ENCODE assay signal across 21 cellular contexts in the genomic region with DNA sequence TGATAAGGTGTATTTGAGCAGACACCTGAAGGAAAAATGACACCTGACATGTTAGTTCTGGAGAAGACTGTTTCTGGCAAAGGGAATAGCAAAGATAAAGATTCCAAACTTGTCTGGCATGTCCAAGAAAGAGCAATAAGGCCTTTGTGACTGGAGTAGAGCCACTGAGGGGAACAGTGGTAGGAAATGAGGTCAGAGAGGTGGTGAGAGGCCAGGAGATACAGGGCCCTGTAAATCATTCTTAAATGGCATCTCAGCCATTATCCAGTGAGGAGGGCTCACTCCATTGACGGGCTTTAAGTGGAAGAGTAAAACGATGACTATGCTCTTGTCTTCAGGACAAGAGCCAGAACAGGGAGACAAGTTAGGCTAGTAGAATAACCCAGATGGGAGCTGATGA. TPM values are rescaled to one million over a fixed set of nuclear protein-coding genes. Genes with fewer than 3 reads are reported as not detected.
A peak's percentile ranks its signal among the peaks of the same experiment; 100 is the strongest.
DNase-seq lines count a peak whose midpoint lies in the region; ATAC-seq, FAIRE-seq and TF ChIP-seq lines count a peak whose summit lies in the region.
"Had no signal": no experiment of that assay in that cellular context is flagged by ENCODE, and none has a peak within 500 bp of the region (broad histone marks: within the 10 kb centered on the region; RNA-seq: fewer than 3 reads in every experiment).

No MANE protein-coding gene starts in this region.

- no peaks in the 10 kb centered on the region for H3K27me3 ChIP-seq in K562 (ENCODE audit: control insufficient read depth in 2 of 2, insufficient read depth in 2 of 2, low read length in 2 of 2)
- no peaks in the 10 kb centered on the region for H3K27me3 ChIP-seq in neutrophil
- H3K27me3 ChIP-seq in smooth muscle cell (ENCODE audit: low read depth) = no peaks in the 10 kb centered on the region
- H3K27me3 ChIP-seq: BE2C had no signal

- no peak for TF ChIP-seq EP300 in K562 (IDR thresholded peaks at IDR 0.05; ENCODE audit: low read length)

- TF ChIP-seq RAD21 in K562 (CRISPR knock-in tag; conservative IDR thresholded peaks at IDR 0.05 in 1 of 2, IDR thresholded peaks at IDR 0.05 in 1 of 2) = no peak

- in situ Hi-C loops in K562 (cut with MboI) = no loop called here

- H3K79me2 ChIP-seq in K562 (ENCODE audit: control insufficient read depth, insufficient read depth, low read length) = no peaks in the 10 kb centered on the region
- peaks cover 19% of the 10 kb centered on the region for H3K79me2 ChIP-seq in smooth muscle cell (ENCODE audit: low read depth)

- peaks cover 29% of the 10 kb centered on the region for H3K4me1 Mint-ChIP-seq in activated CD4-positive, alpha-beta T cell treated with anti-CD3 and anti-CD28 coated beads for 36 hours

- no peak for FAIRE-seq in K562 (lab: Jason Lieb, UNC)
- FAIRE-seq: A204.1, GM12878, GM19239, H1, HepG2 had no signal

- H2AFZ ChIP-seq in K562 (ENCODE audit: low read depth, low read length) (no peak overlapping the region), smooth muscle cell (ENCODE audit: low read depth) (no peak overlapping the region)

- ATAC-seq in K562 = no peak
- ATAC-seq in activated CD4-positive, alpha-beta T cell treated with anti-CD3 and anti-CD28 coated beads for 36 hours = no peak
- ATAC-seq: GM12878, HepG2 had no signal

- H3K4me1 ChIP-seq in K562 (replicated peaks in 1 of 2; ENCODE audit: control insufficient read depth in 2 of 2, insufficient read depth in 2 of 2, low read length in 2 of 2) = peaks cover 0 to 11% of the 10 kb centered on the region in 2 experiments; a peak in 4 of 5 replicates
- H3K4me1 ChIP-seq in neutrophil (ENCODE audit: control insufficient read depth in 1 of 2, insufficient read depth in 1 of 2, low read depth in 1 of 2, low read length in 1 of 2) = peaks cover 48 to 55% of the 10 kb centered on the region in 2 experiments
- peaks cover 9% of the 10 kb centered on the region for H3K4me1 ChIP-seq in smooth muscle cell (ENCODE audit: low read depth)
- H3K4me1 ChIP-seq: BE2C had no signal

- no peak overlapping the region for H3K4me3 ChIP-seq in K562
- no peak overlapping the region for H3K4me3 ChIP-seq in neutrophil (ENCODE audit: low read depth in 1 of 2, low read length in 1 of 2)
- H3K4me3 ChIP-seq in smooth muscle cell = no peak overlapping the region
- H3K4me3 ChIP-seq: GM12878 had no signal

- H3K27ac ChIP-seq in K562 (ENCODE audit: extremely low read depth, low read depth, low read length) (no peak overlapping the region), neutrophil (peak overlapping the region; percentile 56), smooth muscle cell (ENCODE audit: low read depth) (no peak overlapping the region)

- no peaks in the 10 kb centered on the region for H3F3A ChIP-seq in smooth muscle cell (ENCODE audit: low read depth)

- no peaks in the 10 kb centered on the region for H3K9me3 Mint-ChIP-seq in activated CD4-positive, alpha-beta T cell treated with anti-CD3 and anti-CD28 coated beads for 36 hours (ENCODE audit: low read depth)
- H3K9me3 Mint-ChIP-seq: CD8-positive, alpha-beta memory T cell; H9; IgD-negative memory B cell had no signal

- H3K4me2 ChIP-seq in K562 (ENCODE audit: insufficient read depth, low read length) (no peak overlapping the region), smooth muscle cell (no peak overlapping the region)

- POLR2A ChIA-PET in K562 (lab: Yijun Ruan, JAX) = no interaction called here
- POLR2A ChIA-PET in activated CD4-positive, alpha-beta T cell treated with anti-CD3 and anti-CD28 coated beads for 36 hours (lab: Charles Lee) = no interaction called here

- no peak overlapping the region for H3K27ac Mint-ChIP-seq in activated CD4-positive, alpha-beta T cell treated with anti-CD3 and anti-CD28 coated beads for 36 hours
- H3K27ac Mint-ChIP-seq: CD4-positive, CD25-positive, alpha-beta regulatory T cell; CD8-positive, alpha-beta memory T cell; H9; IgD-negative memory B cell had no signal

- DNase-seq in NCI-H510A treated with DMSO at 0.1 percent for 48 hours (lab: John Stamatoyannopoulos, UW) (peak; percentile 1), NCI-H510A (lab: John Stamatoyannopoulos, UW) (no peak), K562 (ENCODE audit: extremely low read depth in 1 of 4, low spot score in 3 of 4) (no peak), NCI-H146 treated with DMSO at 0.1 percent for 48 hours (lab: John Stamatoyannopoulos, UW; ENCODE audit: unreplicated experiment) (no peak), smooth muscle cell (lab: John Stamatoyannopoulos, UW; ENCODE audit: unreplicated experiment) (no peak)
- no peak for DNase-seq in activated CD4-positive, alpha-beta T cell treated with anti-CD3 and anti-CD28 coated beads for 36 hours
- DNase-seq: ACHN; BE2C; C1 segment of cervical spinal cord; CD4-positive, CD25-positive, alpha-beta regulatory T cell; CD8-positive, alpha-beta memory T cell; COR-L47; DMS79 treated with DMSO at 0.1 percent for 48 hours; H9 had no signal

- H3K4me3 Mint-ChIP-seq in activated CD4-positive, alpha-beta T cell treated with anti-CD3 and anti-CD28 coated beads for 36 hours = no peak overlapping the region
- H3K4me3 Mint-ChIP-seq: CD4-positive, CD25-positive, alpha-beta regulatory T cell; CD8-positive, alpha-beta memory T cell; H9; IgD-negative memory B cell had no signal

- TF ChIP-seq CTCF in K562 (IDR thresholded peaks at IDR 0.05 in 2 of 3, conservative IDR thresholded peaks at IDR 0.05 in 1 of 3; ENCODE audit: insufficient read depth in 2 of 3, low read depth in 1 of 3, low read length in 3 of 3) = no peak
- no peak for TF ChIP-seq CTCF in neutrophil (IDR thresholded peaks at IDR 0.05)
- no peak for TF ChIP-seq CTCF in smooth muscle cell (IDR thresholded peaks at IDR 0.05; ENCODE audit: borderline replicate concordance, insufficient read depth, poor library complexity, severe bottlenecking)

- BruUV-seq in K562 (replicated peaks; lab: Mats Ljungman, UMichigan) = no TSS peak

- H4K20me1 ChIP-seq in K562 (replicated peaks; ENCODE audit: control insufficient read depth, insufficient read depth, low read length) (no peaks in the 10 kb centered on the region), smooth muscle cell (ENCODE audit: low read depth) (peaks cover 20% of the 10 kb centered on the region)

- CTCF ChIA-PET in K562 (lab: Yijun Ruan, JAX; ENCODE audit: low intra/inter-chr PET ratio) = no interaction called here
- CTCF ChIA-PET in activated CD4-positive, alpha-beta T cell treated with anti-CD3 and anti-CD28 coated beads for 36 hours (lab: Charles Lee) = no interaction called here

- H3K27me3 Mint-ChIP-seq in activated CD4-positive, alpha-beta T cell treated with anti-CD3 and anti-CD28 coated beads for 36 hours = no peaks in the 10 kb centered on the region
- H3K27me3 Mint-ChIP-seq: CD4-positive, CD25-positive, alpha-beta regulatory T cell; CD8-positive, alpha-beta memory T cell; IgD-negative memory B cell had no signal

- H3K9me1 ChIP-seq in K562 (ENCODE audit: control insufficient read depth, insufficient read depth, low read length) = no peaks in the 10 kb centered on the region

- TF ChIP-seq POLR2A in K562 (conservative IDR thresholded peaks at IDR 0.05) = no peak

- H3K9me3 ChIP-seq in K562 (replicated peaks; ENCODE audit: control insufficient read depth, insufficient read depth, low read depth, low read length) (no peaks in the 10 kb centered on the region), neutrophil (no peaks in the 10 kb centered on the region), smooth muscle cell (replicated peaks; ENCODE audit: low read depth) (no peaks in the 10 kb centered on the region)
- H3K9me3 ChIP-seq: BE2C had no signal

- H3K9ac ChIP-seq in K562 (ENCODE audit: insufficient read depth in 1 of 2, low read depth in 2 of 2, low read length in 2 of 2) (no peak overlapping the region), smooth muscle cell (ENCODE audit: low read depth) (no peak overlapping the region)

- peaks cover 9% of the 10 kb centered on the region for H3K36me3 Mint-ChIP-seq in activated CD4-positive, alpha-beta T cell treated with anti-CD3 and anti-CD28 coated beads for 36 hours (ENCODE audit: low read depth)

- WGBS in K562 (ENCODE audit: insufficient coverage, low coverage, missing lambda C conversion rate) = 29% methylated on average over 2 of the region's 2 CpGs
- WGBS in smooth muscle cell (ENCODE audit: low lambda C conversion rate) = 67% methylated on average over 2 of the region's 2 CpGs

- intact Hi-C loops in K562 (cut with micrococcal nuclease) = no loop called here
- intact Hi-C loops in activated CD4-positive, alpha-beta T cell treated with anti-CD3 and anti-CD28 coated beads for 36 hours (cut with DNase I, micrococcal nuclease) = loop anchor here (10.0 kb wide), 4 partner anchors 385 to 1255 kb away; a partner anchor contains a TSS

- no peaks in the 10 kb centered on the region for H3K36me3 ChIP-seq in K562 (ENCODE audit: control insufficient read depth, insufficient read depth, low read length)
- no peaks in the 10 kb centered on the region for H3K36me3 ChIP-seq in neutrophil
- no peaks in the 10 kb centered on the region for H3K36me3 ChIP-seq in smooth muscle cell (ENCODE audit: low read depth)
- H3K36me3 ChIP-seq: BE2C had no signal

RNA-seq across cellular contexts. Expression of a gene that starts 4.5 kb away (rescaled TPM):
- total RNA-seq in K562 (2011; cell fraction: chromatin; rRNA removed; ENCODE audit: low replicate concordance) = 1.5 and 2.6 TPM in 2 replicates
- 1.7 and 2.1 TPM in 2 replicates for total RNA-seq in K562 (2011; cell fraction: nucleolus; rRNA removed)
- 1.5 and 2.3 TPM in 2 replicates for total RNA-seq in K562 (2011; cell fraction: nucleoplasm; rRNA removed)
- 1.0 and 1.1 TPM in 2 replicates for total RNA-seq in K562 (2014; rRNA removed)
- 0.76 and 1.1 TPM in 2 replicates for total RNA-seq in K562 (2014; rRNA removed; fragmentation: Illumina TruSeq; extraction: Trizol)
- total RNA-seq in K562 (2015; rRNA removed; fragmentation: Illumina TruSeq; extraction: Trizol) = 0.83 and 0.94 TPM in 2 replicates
- 0.78 and 1.0 TPM in 2 replicates for total RNA-seq in K562 (2021)
- polyA plus RNA-seq in K562 (2011; rRNA removed) = 0.74 and 0.91 TPM in 2 replicates
- 0.43 and 1.1 TPM in 2 replicates for polyA plus RNA-seq in K562 (2011; cell fraction: cytosol; rRNA removed)
- 0.92 and 1.5 TPM in 2 replicates for polyA plus RNA-seq in K562 (2011; cell fraction: nucleus; rRNA removed)
- polyA plus RNA-seq in K562 (2012) = 0.66 and 0.71 TPM in 2 replicates
- polyA plus RNA-seq in K562 (2014; fragmentation: Illumina TruSeq; extraction: Trizol) = 0.94 and 1.3 TPM in 2 replicates
- polyA plus RNA-seq in K562 (2014; fragmentation: Nextera tagmentation; extraction: Ambion mirVana) = under 1 TPM; 0.15 to 0.25 TPM
- 0.99 and 1.2 TPM in 2 replicates for polyA plus RNA-seq in K562 (2014; rRNA removed)
- 0.53 and 1.4 TPM in 2 replicates for polyA minus RNA-seq in K562 (2011; rRNA and poly(A)+ RNA removed)
- 0.19 and 1.0 TPM in 2 replicates for polyA minus RNA-seq in K562 (2011; cell fraction: cytosol; rRNA and poly(A)+ RNA removed)
- polyA minus RNA-seq in K562 (2011; cell fraction: nucleus; rRNA and poly(A)+ RNA removed) = 1.3 and 2.0 TPM in 2 replicates
- total RNA-seq in activated CD4-positive, alpha-beta T cell treated with anti-CD3 and anti-CD28 coated beads for 36 hours = 1 to 10 TPM; 1.4 to 2.2 TPM
- 18.1 and 19.5 TPM in 2 replicates for total RNA-seq in smooth muscle cell
- 7.8 and 10.2 TPM in 2 replicates for polyA plus RNA-seq in smooth muscle cell

RNA-seq across cellular contexts. Expression of a gene that starts 5.7 kb away (rescaled TPM):
- total RNA-seq in K562 (2011; cell fraction: chromatin; rRNA removed; ENCODE audit: low replicate concordance) = 3.8 and 9.7 TPM in 2 replicates
- total RNA-seq in K562 (2011; cell fraction: nucleolus; rRNA removed) = 2.2 and 2.9 TPM in 2 replicates
- 7.3 and 13.3 TPM in 2 replicates for total RNA-seq in K562 (2011; cell fraction: nucleoplasm; rRNA removed)
- total RNA-seq in K562 (2014; rRNA removed) (2.3 and 2.9 TPM in 2 replicates), K562 (2014; rRNA removed; fragmentation: Illumina TruSeq; extraction: Trizol) (4.5 and 4.8 TPM in 2 replicates), K562 (2015; rRNA removed; fragmentation: Illumina TruSeq; extraction: Trizol) (3.5 and 3.7 TPM in 2 replicates), K562 (2021) (3.5 and 3.6 TPM in 2 replicates), smooth muscle cell (3.6 and 4.8 TPM in 2 replicates)
- polyA plus RNA-seq in K562 (2011; rRNA removed) (3.1 and 3.7 TPM in 2 replicates), K562 (2014; fragmentation: Illumina TruSeq; extraction: Trizol) (3.7 and 4.4 TPM in 2 replicates), K562 (2014; fragmentation: Nextera tagmentation; extraction: Ambion mirVana) (1 to 10 TPM; 2.1 TPM), K562 (2014; rRNA removed) (3.4 and 5.0 TPM in 2 replicates), smooth muscle cell (2.7 and 5.4 TPM in 2 replicates)
- polyA plus RNA-seq in K562 (2011; cell fraction: cytosol; rRNA removed) = 0.78 and 1.9 TPM in 2 replicates
- 3.7 and 5.0 TPM in 2 replicates for polyA plus RNA-seq in K562 (2011; cell fraction: nucleus; rRNA removed)
- 2.6 and 3.9 TPM in 2 replicates for polyA plus RNA-seq in K562 (2012)
- 4.7 and 6.3 TPM in 2 replicates for polyA minus RNA-seq in K562 (2011; rRNA and poly(A)+ RNA removed)
- 0.86 and 2.7 TPM in 2 replicates for polyA minus RNA-seq in K562 (2011; cell fraction: cytosol; rRNA and poly(A)+ RNA removed)
- polyA minus RNA-seq in K562 (2011; cell fraction: nucleus; rRNA and poly(A)+ RNA removed) = 2.2 and 3.2 TPM in 2 replicates
- total RNA-seq in activated CD4-positive, alpha-beta T cell treated with anti-CD3 and anti-CD28 coated beads for 36 hours = 1 to 10 TPM; 3.9 to 4.4 TPM
